ENCODE assay signal across 9 cellular contexts in the genomic region with DNA sequence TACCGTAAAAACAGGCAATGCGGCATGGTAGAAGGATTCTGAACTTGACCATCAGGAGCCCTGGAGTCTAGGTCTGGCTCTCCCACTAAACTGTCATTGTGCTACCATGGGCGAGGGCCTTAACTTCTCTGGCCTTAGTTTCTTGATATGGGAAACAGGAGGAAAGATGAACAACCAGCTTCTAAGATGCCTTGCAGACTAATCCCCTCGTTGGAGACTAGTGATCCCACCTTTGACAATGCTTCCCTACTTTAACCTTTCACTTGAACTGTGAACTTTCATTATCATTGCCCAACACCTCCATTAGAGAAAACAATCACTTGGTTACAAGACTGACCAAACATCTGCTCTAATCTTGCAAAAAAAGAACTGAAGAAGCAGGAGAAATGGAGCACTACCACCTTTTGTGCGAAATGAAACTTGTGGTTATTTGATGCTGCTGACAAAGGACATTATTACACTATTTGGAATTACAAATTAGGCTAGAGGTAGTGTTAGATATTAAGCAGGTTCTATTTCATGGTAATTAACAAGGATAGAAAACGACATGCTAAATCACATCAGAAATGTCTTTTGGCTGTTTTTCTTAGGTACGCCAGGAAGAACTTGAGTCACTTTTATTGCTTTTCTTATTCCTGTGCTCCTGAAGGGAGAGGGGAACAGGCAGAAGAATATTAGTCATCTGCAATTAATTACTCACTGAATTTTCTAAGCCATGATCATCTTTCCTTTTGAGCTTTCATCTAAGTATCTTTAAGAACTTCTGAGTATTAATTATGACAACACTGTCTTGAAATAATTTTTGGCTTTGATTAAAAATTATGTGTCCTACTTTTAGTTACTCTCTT. TPM values are rescaled to one million over a fixed set of nuclear protein-coding genes. Genes with fewer than 3 reads are reported as not detected.
A peak's percentile ranks its signal among the peaks of the same experiment; 100 is the strongest.
DNase-seq lines count a peak whose midpoint lies in the region; ATAC-seq and TF ChIP-seq lines count a peak whose summit lies in the region.
"Had no signal": no experiment of that assay in that cellular context is flagged by ENCODE, and none has a peak within 500 bp of the region (broad histone marks: within the 10 kb centered on the region; RNA-seq: fewer than 3 reads in every experiment).

No MANE protein-coding gene starts in this region.

- H3K36me3 ChIP-seq in esophagus muscularis mucosa (no peaks in the 10 kb centered on the region), stomach (no peaks in the 10 kb centered on the region)

- H3K27ac Mint-ChIP-seq in activated CD4-positive, alpha-beta T cell treated with anti-CD3 and anti-CD28 coated beads, Interleukin-2, amount 10 ng/mL, durations not matched to agents 7 days and 5 days, result peak overlapping the region; percentile 88

- H3K27me3 Mint-ChIP-seq in activated CD4-positive, alpha-beta T cell treated with anti-CD3 and anti-CD28 coated beads, Interleukin-2, amount 10 ng/mL, durations not matched to agents 7 days and 5 days, result no peaks in the 10 kb centered on the region

- no peaks in the 10 kb centered on the region for H3K27me3 ChIP-seq in esophagus muscularis mucosa
- H3K27me3 ChIP-seq in stomach, result no peaks in the 10 kb centered on the region

- peaks cover 6% of the 10 kb centered on the region for H3K9me3 Mint-ChIP-seq in activated CD4-positive, alpha-beta T cell treated with anti-CD3 and anti-CD28 coated beads, Interleukin-2, amount 10 ng/mL, durations not matched to agents 7 days and 5 days

- H3K4me3 ChIP-seq in esophagus muscularis mucosa (no peak overlapping the region), stomach (no peak overlapping the region)

- 80% methylated on average over 7 of the region's 7 CpGs for WGBS in esophagus muscularis mucosa
- 71 to 81% (median 79%) methylated on average over 7 of the region's 7 CpGs for WGBS in stomach, 5 donors

- intact Hi-C loops in esophagus muscularis mucosa (cut with DNase I), result no loop called here
- intact Hi-C loops in stomach (cut with DNase I; ENCODE audit: low total_unique reads), result no loop called here

- ATAC-seq in HG03354 (IDR thresholded peaks at IDR 0.05; ENCODE audit: poor library complexity, severe bottlenecking, unreplicated experiment) (no peak), GM21529 (IDR thresholded peaks at IDR 0.05; ENCODE audit: unreplicated experiment) (no peak)

- no peak for TF ChIP-seq CTCF in esophagus muscularis mucosa (IDR thresholded peaks at IDR 0.05)
- no peak for TF ChIP-seq CTCF in stomach (IDR thresholded peaks at IDR 0.05)

- no peaks in the 10 kb centered on the region for H3K9me3 ChIP-seq in esophagus muscularis mucosa
- H3K9me3 ChIP-seq in stomach, result no peaks in the 10 kb centered on the region

- TF ChIP-seq EP300 in esophagus muscularis mucosa (IDR thresholded peaks at IDR 0.05), result no peak
- TF ChIP-seq EP300 in stomach (IDR thresholded peaks at IDR 0.05), result no peak

- H3K36me3 Mint-ChIP-seq in activated CD4-positive, alpha-beta T cell treated with anti-CD3 and anti-CD28 coated beads, Interleukin-2, amount 10 ng/mL, durations not matched to agents 7 days and 5 days (ENCODE audit: low read depth), result peaks cover 2% of the 10 kb centered on the region

- POLR2A ChIA-PET in activated CD4-positive, alpha-beta T cell treated with anti-CD3 and anti-CD28 coated beads, Interleukin-2, amount 10 ng/mL, durations not matched to agents 7 days and 5 days (lab: Charles Lee), result interaction anchor here (0.5 to 0.7 kb wide), 2 partner anchors 72 to 258 kb away, joined by 3 to 6 read pairs; no protein-coding TSS in a partner anchor

- H3K4me1 ChIP-seq in esophagus muscularis mucosa, result peaks cover 15 to 38% (median 25%) of the 10 kb centered on the region in 4 donors
- H3K4me1 ChIP-seq in stomach, result peaks cover 5 to 44% (median 17%) of the 10 kb centered on the region in 4 donors

- peak overlapping the region; percentile 7 to 57 (median 28) for H3K27ac ChIP-seq in esophagus muscularis mucosa (replicated peaks in 1 of 4)
- H3K27ac ChIP-seq in stomach, result peak overlapping the region in 4 of 5 donors; percentile 18 to 66 (median 41)
- H3K27ac ChIP-seq: HL-60 had no signal

- TF ChIP-seq POLR2A in esophagus muscularis mucosa (IDR thresholded peaks at IDR 0.05; ENCODE audit: low read depth), result no peak
- TF ChIP-seq POLR2A in stomach (IDR thresholded peaks at IDR 0.05), result no peak

- H3K4me1 Mint-ChIP-seq in activated CD4-positive, alpha-beta T cell treated with anti-CD3 and anti-CD28 coated beads, Interleukin-2, amount 10 ng/mL, durations not matched to agents 7 days and 5 days, result peaks cover 55% of the 10 kb centered on the region

- CTCF ChIA-PET in activated CD4-positive, alpha-beta T cell treated with anti-CD3 and anti-CD28 coated beads, Interleukin-2, amount 10 ng/mL, durations not matched to agents 7 days and 5 days (lab: Charles Lee), result interaction anchor here (0.8 to 2.3 kb wide), 11 partner anchors 10 to 250 kb away, joined by 3 to 9 read pairs (median 3); partner anchors contain the start of gene ARHGAP18

- DNase-seq in activated CD4-positive, alpha-beta T cell treated with anti-CD3 and anti-CD28 coated beads, Interleukin-2, amount 10 ng/mL, durations not matched to agents 7 days and 5 days, result no peak
- no peak for DNase-seq in activated CD4-positive, alpha-beta T cell treated with anti-CD3 and anti-CD28 coated beads for 4 hours
- DNase-seq in RPMI7951 (ENCODE audit: low read depth) (peak; percentile 62), esophagus muscularis mucosa (ENCODE audit: extremely low spot score) (no peak), stomach (no peak), NCI-H2227 (lab: John Stamatoyannopoulos, UW; ENCODE audit: unreplicated experiment) (no peak)

- peak overlapping the region; percentile 52 for H3K4me3 Mint-ChIP-seq in activated CD4-positive, alpha-beta T cell treated with anti-CD3 and anti-CD28 coated beads, Interleukin-2, amount 10 ng/mL, durations not matched to agents 7 days and 5 days

RNA-seq across cellular contexts. Expression of gene ARHGAP18, which starts 39.1 kb away (rescaled TPM):
- total RNA-seq in activated CD4-positive, alpha-beta T cell treated with anti-CD3 and anti-CD28 coated beads, Interleukin-2, amount 10 ng/mL, durations not matched to agents 7 days and 5 days, result 1 to 10 TPM; 7.5 to 8.1 TPM
- total RNA-seq in RPMI7951 (2014; rRNA removed; shearing (Covaris generic)), result 37.1 and 47.5 TPM in 2 replicates
- total RNA-seq in esophagus muscularis mucosa (10 to 100 TPM in 1 of 4 donors, 1 to 10 TPM in 3; 5.2 to 15.9 (median 7.4) TPM), stomach (100 to 1,000 TPM in 1 of 5 donors, 10 to 100 TPM in 4; 20.0 to 104 (median 34.4) TPM)
- 10 to 100 TPM in 2 of 3 donors, 1 to 10 TPM in 1; 6.0 to 26.0 (median 20.5) TPM for polyA plus RNA-seq in stomach
